In the genomic region with DNA sequence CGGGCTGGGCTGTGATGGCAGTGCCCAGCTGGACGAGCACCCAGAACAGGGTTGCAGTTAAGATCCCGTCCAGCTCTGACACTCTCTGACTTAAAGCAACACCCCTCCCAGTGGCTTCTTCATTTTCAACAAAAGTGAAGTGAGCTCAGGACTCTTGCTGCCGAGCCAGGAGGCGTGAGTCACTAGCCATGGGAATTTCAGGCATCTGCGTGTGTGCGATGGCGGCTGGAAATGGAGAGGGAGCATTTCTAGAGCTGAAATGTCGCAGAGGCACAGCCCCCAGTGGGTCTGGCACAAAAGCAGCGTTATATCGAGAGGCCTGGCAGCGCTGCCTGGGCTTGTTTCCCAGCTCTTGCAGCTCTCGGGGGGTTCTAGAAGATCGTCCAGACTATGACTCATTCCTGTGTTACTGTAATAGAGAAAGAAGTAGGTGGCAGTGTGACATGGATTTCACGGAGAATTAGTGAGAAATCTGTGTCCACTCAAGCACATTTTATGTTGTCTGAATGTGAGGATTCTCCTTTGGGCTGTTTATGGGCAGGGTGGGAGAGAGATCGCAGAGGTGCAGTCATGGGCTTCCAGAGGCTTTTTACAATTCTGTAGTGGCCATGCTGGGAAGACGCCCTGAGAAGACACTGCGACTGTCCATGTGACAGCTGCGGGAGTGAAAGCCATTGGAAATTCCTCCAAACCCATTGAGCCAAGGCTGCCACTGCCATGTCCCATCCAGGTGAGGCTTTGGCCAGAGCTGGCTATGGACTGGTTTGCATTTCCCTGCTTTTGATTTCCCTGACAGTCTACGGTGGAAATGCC, we compare ENCODE assay signal across 8 cellular contexts.
A peak's percentile ranks its signal among the peaks of the same experiment; 100 is the strongest.
DNase-seq lines count a peak whose midpoint lies in the region; ATAC-seq and TF ChIP-seq lines count a peak whose summit lies in the region.

No MANE protein-coding gene starts in this region.

- H3K27ac ChIP-seq in upper lobe of right lung = peak overlapping the region; percentile 52

- TF ChIP-seq CTCF in NB4 (IDR thresholded peaks at IDR 0.05; ENCODE audit: low read depth, low read length) (no peak), upper lobe of right lung (IDR thresholded peaks at IDR 0.05) (no peak)

- ATAC-seq in upper lobe of right lung (peak; percentile 57), HG03354 (IDR thresholded peaks at IDR 0.05; ENCODE audit: poor library complexity, severe bottlenecking, unreplicated experiment) (no peak)

- DNase-seq in NB4 (ENCODE audit: low read depth) (peak; percentile 30), dedifferentiated amniotic fluid mesenchymal stem cell (ENCODE audit: extremely low spot score) (peak; percentile 90), lung microvascular endothelial cell (ENCODE audit: low read depth in 2 of 2) (peak; percentile 78 to 94), upper lobe of right lung (no peak), UCSD-AML1 (lab: John Stamatoyannopoulos, UW; ENCODE audit: unreplicated experiment) (no peak), NCI-H1436 treated with DMSO at 0.1 percent for 48 hours (lab: John Stamatoyannopoulos, UW) (no peak)
- no peak for DNase-seq in stimulated activated CD4-positive, alpha-beta T cell treated with anti-CD3 and anti-CD28 coated beads, Interleukin-12 subunit alpha, Interleukin-12 subunit beta, amount 100 ng/mL, for 4 hours

- H3K27me3 ChIP-seq in upper lobe of right lung = no peaks in the 10 kb centered on the region

- no peak for TF ChIP-seq POLR2A in NB4 (IDR thresholded peaks at IDR 0.05; ENCODE audit: extremely low read depth, insufficient read length)

- H3K4me1 ChIP-seq in upper lobe of right lung = peaks cover 10% of the 10 kb centered on the region

- no peaks in the 10 kb centered on the region for H3K36me3 ChIP-seq in upper lobe of right lung

- H3K4me3 ChIP-seq in NB4 (ENCODE audit: low read depth, low read length) (no peak overlapping the region), upper lobe of right lung (no peak overlapping the region)

- intact Hi-C loops in upper lobe of right lung (cut with DNase I) = no loop called here

- no peaks in the 10 kb centered on the region for H3K9me3 ChIP-seq in upper lobe of right lung

Comparison
In these comparisons a context has a peak if more than half of its experiments do, and no peak if none do; other contexts are left out.
1. DNase-seq: peak in NB4 (single experiment), dedifferentiated amniotic fluid mesenchymal stem cell (single experiment) and lung microvascular endothelial cell (2 of 2); none in upper lobe of right lung (single experiment), stimulated activated CD4-positive, alpha-beta T cell treated with anti-CD3 and anti-CD28 coated beads, Interleukin-12 subunit alpha, Interleukin-12 subunit beta, amount 100 ng/mL, for 4 hours (single experiment), UCSD-AML1 (single experiment) and NCI-H1436 treated with DMSO at 0.1 percent for 48 hours (single experiment).